In genomic region chr17:63395075-63395815, GRCh38 we compare ENCODE assay signal across 18 cellular contexts. TPM values are rescaled to one million over a fixed set of nuclear protein-coding genes. Genes with fewer than 3 reads are reported as not detected.
DNase-seq lines count a peak whose midpoint lies in the region; ATAC-seq and TF ChIP-seq lines count a peak whose summit lies in the region.
"Had no signal": no experiment of that assay in that cellular context is flagged by ENCODE, and none has a peak within 500 bp of the region (broad histone marks: within the 10 kb centered on the region; RNA-seq: fewer than 3 reads in every experiment).

No MANE protein-coding gene starts in this region.

- no peaks in the 10 kb centered on the region for H3K9me3 Mint-ChIP-seq in endothelial cell (ENCODE audit: unreplicated experiment)

- H3K4me3 ChIP-seq in left lung, result no peak overlapping the region
- no peak overlapping the region for H3K4me3 ChIP-seq in Peyer's patch

- H3K27me3 ChIP-seq in left lung (no peaks in the 10 kb centered on the region), Peyer's patch (no peaks in the 10 kb centered on the region)

- H3K27ac Mint-ChIP-seq in endothelial cell (ENCODE audit: unreplicated experiment), result no peak overlapping the region
- H3K27ac Mint-ChIP-seq: B cell had no signal

- H3K4me1 ChIP-seq in left lung, result peaks cover 9 to 11% of the 10 kb centered on the region in 2 donors
- H3K4me1 ChIP-seq in Peyer's patch, result no peaks in the 10 kb centered on the region

- H3K27me3 Mint-ChIP-seq in endothelial cell (ENCODE audit: unreplicated experiment), result peaks cover 2% of the 10 kb centered on the region
- H3K27me3 Mint-ChIP-seq: B cell had no signal

- peak; percentile 52 for DNase-seq in AG08396 (ENCODE audit: low spot score)
- DNase-seq in M059J (ENCODE audit: low read depth), result peak; percentile 84
- no peak for DNase-seq in endothelial cell (ENCODE audit: low spot score)
- no peak for DNase-seq in left lung
- no peak for DNase-seq in Peyer's patch
- no peak for DNase-seq in mesenteric fat pad (ENCODE audit: low spot score)
- DNase-seq: activated CD4-positive, alpha-beta T cell treated with anti-CD3 and anti-CD28 coated beads, Interleukin-2, amount 50 U/mL, for 4 hours; activated effector memory CD4-positive, alpha-beta T cell treated with anti-CD3 and anti-CD28 coated beads, Interleukin-2, amount 50 U/mL, for 16 hours; DMS53; GOT3; NCI-H2029 treated with DMSO at 0.1 percent for 48 hours; posterior cingulate gyrus; stimulated activated CD4-positive, alpha-beta T cell treated with anti-CD3 and anti-CD28 coated beads, Interleukin-1b, Interleukin-23, amount 100 ng/mL, for 48 hours had no signal

- H3K4me1 Mint-ChIP-seq in endothelial cell (ENCODE audit: unreplicated experiment), result peaks cover 16% of the 10 kb centered on the region

- peaks cover 0 to 47% of the 10 kb centered on the region in 2 donors for H3K36me3 ChIP-seq in left lung
- H3K36me3 ChIP-seq in Peyer's patch, result no peaks in the 10 kb centered on the region

- H3K4me3 Mint-ChIP-seq in endothelial cell (ENCODE audit: unreplicated experiment), result peak overlapping the region; percentile 33
- H3K4me3 Mint-ChIP-seq: B cell had no signal

- H3K36me3 Mint-ChIP-seq in endothelial cell (ENCODE audit: low read depth, unreplicated experiment), result peaks cover 41% of the 10 kb centered on the region

- no peak for TF ChIP-seq POLR2A in Peyer's patch (IDR thresholded peaks at IDR 0.05)

- H3K27ac ChIP-seq in left lung (peak overlapping the region in 1 of 2 donors; percentile 6), Peyer's patch (no peak overlapping the region)
- H3K27ac ChIP-seq: epithelial cell of prostate, KMS-11 had no signal

- TF ChIP-seq CTCF in endothelial cell (IDR thresholded peaks at IDR 0.05; ENCODE audit: unreplicated experiment) (no peak), left lung (IDR thresholded peaks at IDR 0.05) (no peak), Peyer's patch (IDR thresholded peaks at IDR 0.05) (no peak)

- ATAC-seq in left lung, result peak; percentile 36
- ATAC-seq in GM18517 (IDR thresholded peaks at IDR 0.05; ENCODE audit: unreplicated experiment), result no peak
- no peak for ATAC-seq in GM21619 (IDR thresholded peaks at IDR 0.05; ENCODE audit: unreplicated experiment)

- no peaks in the 10 kb centered on the region for H3K9me3 ChIP-seq in left lung
- no peaks in the 10 kb centered on the region for H3K9me3 ChIP-seq in Peyer's patch

- intact Hi-C loops in left lung (cut with DNase I), result no loop called here

RNA-seq across cellular contexts. Expression of gene CYB561, which starts 50.9 kb away (rescaled TPM):
- 34.2 and 36.1 TPM in 2 replicates for total RNA-seq in M059J (2014; rRNA removed; shearing (Covaris generic))
- total RNA-seq in endothelial cell (ENCODE audit: unreplicated experiment) (57.3 TPM), left lung (10 to 100 TPM; 70.7 to 76.4 TPM), Peyer's patch (100 to 1,000 TPM in 2 of 4 donors, 10 to 100 TPM in 2; 42.9 to 161 (median 98.5) TPM), mesenteric fat pad (26.7 TPM)

Comparison
In these comparisons a context has a peak if more than half of its experiments do, and no peak if none do; other contexts are left out.
1. DNase-seq: peak in AG08396 (single experiment) and M059J (single experiment); none in endothelial cell (single experiment), left lung (0 of 2), Peyer's patch (0 of 3) and mesenteric fat pad (single experiment).